30 cellular contexts compared by ENCODE assay signal in genomic region chrX:18672008-18672407, GRCh38. TPM values are rescaled to one million over a fixed set of nuclear protein-coding genes. Genes with fewer than 3 reads are reported as not detected.
"Had no signal": no experiment of that assay in that cellular context is flagged by ENCODE, and none has a peak within 500 bp of the region (broad histone marks: within the 10 kb centered on the region; RNA-seq: fewer than 3 reads in every experiment).

RS1 (minus strand) TSS chrX:18672108; CDS start chrX:18672068, 40 bp downstream.

- H2AFZ ChIP-seq: hepatocyte had no signal

- H3K36me3 Mint-ChIP-seq: immature natural killer cell, mesothelial cell of epicardium, T-cell had no signal

- DNase-seq: activated CD4-positive, alpha-beta T cell treated with anti-CD3 and anti-CD28 coated beads for 36 hours; activated CD4-positive, alpha-beta T cell treated with anti-CD3 and anti-CD28 coated beads, Interleukin-2, amount 50 U/mL, for 4 hours; activated CD8-positive, alpha-beta memory T cell treated with anti-CD3 and anti-CD28 coated beads for 24 hours; activated CD8-positive, alpha-beta memory T cell treated with anti-CD3 and anti-CD28 coated beads, Interleukin-2, amount 50 U/mL, for 4 hours; activated naive CD4-positive, alpha-beta T cell treated with Interleukin-2 at 50 U/mL for 16 hours; activated T-cell treated with anti-CD3 and anti-CD28 coated beads, Interleukin-2, amount 50 U/mL, for 24 hours; aorta; colonic mucosa; dorsolateral prefrontal cortex; effector memory CD8-positive, alpha-beta T cell; foreskin melanocyte; glutamatergic neuron; immature natural killer cell; left ventricle myocardium inferior; sigmoid colon; stimulated activated CD4-positive, alpha-beta T cell treated with anti-CD3 and anti-CD28 coated beads, Interleukin-4, amount 100 ng/mL, for 1 hour; stimulated activated naive CD4-positive, alpha-beta T cell; T-cell; upper lobe of left lung had no signal

- H3K27me3 Mint-ChIP-seq: activated CD4-positive, alpha-beta T cell treated with anti-CD3 and anti-CD28 coated beads for 36 hours; activated T-cell treated with anti-CD3 and anti-CD28 coated beads, Interleukin-2, amount 50 U/mL, for 24 hours; effector memory CD8-positive, alpha-beta T cell; T-cell had no signal

- H3K4me3 ChIP-seq: breast epithelium, colonic mucosa, dorsolateral prefrontal cortex, hepatocyte, left ventricle myocardium inferior, sigmoid colon, thoracic aorta, upper lobe of left lung had no signal

- H3K27me3 ChIP-seq: breast epithelium, colonic mucosa, hepatocyte, sigmoid colon, upper lobe of left lung had no signal

- H3K4me2 ChIP-seq: hepatocyte had no signal

- H3K9me3 Mint-ChIP-seq: activated T-cell treated with anti-CD3 and anti-CD28 coated beads, Interleukin-2, amount 50 U/mL, for 24 hours; effector memory CD8-positive, alpha-beta T cell; immature natural killer cell; T-cell had no signal

- H3K4me1 ChIP-seq: breast epithelium, colonic mucosa, sigmoid colon had no signal

- H3K79me2 ChIP-seq: hepatocyte had no signal

- ATAC-seq: activated CD4-positive, alpha-beta T cell treated with anti-CD3 and anti-CD28 coated beads for 36 hours; effector memory CD8-positive, alpha-beta T cell; esophagus mucosa; T-cell had no signal

- H3K36me3 ChIP-seq: breast epithelium, colonic mucosa, left ventricle myocardium inferior, sigmoid colon, thoracic aorta, upper lobe of left lung had no signal

- FAIRE-seq: endothelial cell of umbilical vein, TTC549 had no signal

- H3K4me3 Mint-ChIP-seq: activated CD4-positive, alpha-beta T cell treated with anti-CD3 and anti-CD28 coated beads for 36 hours; activated T-cell treated with anti-CD3 and anti-CD28 coated beads, Interleukin-2, amount 50 U/mL, for 24 hours; mesothelial cell of epicardium had no signal

- H3K27ac ChIP-seq: breast epithelium, colonic mucosa, dorsolateral prefrontal cortex, hepatocyte, left ventricle myocardium inferior, sigmoid colon, thoracic aorta, upper lobe of left lung had no signal

- H3K27ac Mint-ChIP-seq: activated CD4-positive, alpha-beta T cell treated with anti-CD3 and anti-CD28 coated beads for 36 hours; activated T-cell treated with anti-CD3 and anti-CD28 coated beads, Interleukin-2, amount 50 U/mL, for 24 hours; mesothelial cell of epicardium; T-cell had no signal

- H3K9me3 ChIP-seq: breast epithelium, colonic mucosa, left ventricle myocardium inferior, sigmoid colon, thoracic aorta, upper lobe of left lung had no signal

RNA-seq across cellular contexts. Expression of gene RS1, which starts in this region (rescaled TPM):
- total RNA-seq: activated CD4-positive, alpha-beta T cell treated with anti-CD3 and anti-CD28 coated beads for 36 hours; aorta; breast epithelium; colonic mucosa; endothelial cell of umbilical vein; esophagus mucosa; kidney epithelial cell; left ventricle myocardium inferior; lung microvascular endothelial cell; mesothelial cell of epicardium; omental fat pad; posterior vena cava; sigmoid colon; T-cell; thoracic aorta had no signal
